Comparison of ENCODE assay signal across 8 cellular contexts in genomic region chr7:93117852-93118530, GRCh38. TPM values are rescaled to one million over a fixed set of nuclear protein-coding genes. Genes with fewer than 3 reads are reported as not detected.
A peak's percentile ranks its signal among the peaks of the same experiment; 100 is the strongest.
DNase-seq lines count a peak whose midpoint lies in the region; ATAC-seq and TF ChIP-seq lines count a peak whose summit lies in the region.

SAMD9 (minus strand) TSS chr7:93117979; CDS start chr7:93106097, 11,882 bp downstream.

- peak within 1 kb of the TSS; percentile 47 for H3K9ac ChIP-seq in SK-N-SH

- H2AFZ ChIP-seq in SK-N-SH (ENCODE audit: low read depth) (peak within 1 kb of the TSS; percentile 99), hepatocyte (peak within 1 kb of the TSS; percentile 67)

- H3K79me2 ChIP-seq in SK-N-SH (ENCODE audit: insufficient read depth): peaks cover 3% of the 10 kb centered on the region; the same call in 1 of the 2 replicates
- H3K79me2 ChIP-seq in hepatocyte: no peaks in the 10 kb centered on the region

- H3K9me3 ChIP-seq in SK-N-SH: 0 out of 2 replicates have a peak, but pooled peaks cover 3% of the 10 kb centered on the region
- H3K9me3 ChIP-seq in hepatocyte (ENCODE audit: low read depth): no peaks in the 10 kb centered on the region

- H3K27me3 ChIP-seq in SK-N-SH (ENCODE audit: insufficient read depth) (no peaks in the 10 kb centered on the region), hepatocyte (no peaks in the 10 kb centered on the region)

- H3K36me3 ChIP-seq in SK-N-SH (replicated peaks in 1 of 2; ENCODE audit: control insufficient read depth in 1 of 2, insufficient read depth in 2 of 2, low read length in 1 of 2): no peaks in the 10 kb centered on the region
- H3K36me3 ChIP-seq in hepatocyte (replicated peaks; ENCODE audit: insufficient read depth, low read depth): no peaks in the 10 kb centered on the region

- CTCF ChIA-PET in SK-N-SH (lab: Yijun Ruan, JAX): interaction anchor here (0.9 to 2.2 kb wide), 4 partner anchors 13 to 497 kb away, joined by 3 to 5 read pairs (median 4); no protein-coding TSS in a partner anchor

- peak; percentile 100 for ATAC-seq in GM18505 (IDR thresholded peaks at IDR 0.05; ENCODE audit: unreplicated experiment)
- peak; percentile 100 for ATAC-seq in HG02642 (IDR thresholded peaks at IDR 0.05; ENCODE audit: poor library complexity, unreplicated experiment)

- no peak for TF ChIP-seq RAD21 in SK-N-SH (IDR thresholded peaks at IDR 0.05; ENCODE audit: low read length)

- POLR2A ChIA-PET in SK-N-SH (lab: Yijun Ruan, JAX): no interaction called here

- H3F3A ChIP-seq in SK-N-SH (replicated peaks; ENCODE audit: insufficient read depth): peaks cover 5% of the 10 kb centered on the region

- TF ChIP-seq EP300 in SK-N-SH (IDR thresholded peaks at IDR 0.05; ENCODE audit: borderline replicate concordance in 1 of 2, low read depth in 1 of 2, low read length in 1 of 2): no peak

- TF ChIP-seq POLR2A in GM18505 (IDR thresholded peaks at IDR 0.05; ENCODE audit: borderline replicate concordance, extremely low read depth, insufficient read depth, insufficient read length): peak; percentile 49

- H4K20me1 ChIP-seq in SK-N-SH (ENCODE audit: insufficient read depth) (no peaks in the 10 kb centered on the region), hepatocyte (ENCODE audit: insufficient read depth, poor library complexity, severe bottlenecking) (no peaks in the 10 kb centered on the region)

- H3K4me1 ChIP-seq in SK-N-SH (ENCODE audit: control insufficient read depth in 1 of 2, insufficient read depth in 2 of 2, low read depth in 1 of 2, low read length in 1 of 2): peaks cover 0 to 5% of the 10 kb centered on the region in 2 experiments; a peak in 2 of 4 replicates
- H3K4me1 ChIP-seq in hepatocyte (ENCODE audit: insufficient read depth): no peaks in the 10 kb centered on the region

- 7% methylated on average over 4 of the region's 4 CpGs for WGBS in SK-N-SH (ENCODE audit: low lambda C conversion rate)
- 61% methylated on average over 4 of the region's 4 CpGs for WGBS in hepatocyte (ENCODE audit: low lambda C conversion rate, missing lambda C conversion rate)

- TF ChIP-seq CTCF in SK-N-SH (IDR thresholded peaks at IDR 0.05): no peak
- no peak for TF ChIP-seq CTCF in hepatocyte (IDR thresholded peaks at IDR 0.05; ENCODE audit: poor library complexity)

- H3K27ac ChIP-seq in SK-N-SH (ENCODE audit: low read depth in 2 of 2, low read length in 1 of 2): peak within 1 kb of the TSS; percentile 59 to 77
- no peak within 1 kb of the TSS for H3K27ac ChIP-seq in hepatocyte

- H3K4me2 ChIP-seq in SK-N-SH (peak within 1 kb of the TSS; percentile 74), hepatocyte (peak within 1 kb of the TSS; percentile 60)

- H3K9me2 ChIP-seq in SK-N-SH: no peaks in the 10 kb centered on the region
- no peaks in the 10 kb centered on the region for H3K9me2 ChIP-seq in hepatocyte (replicated peaks; ENCODE audit: insufficient read depth)

- H3K4me3 ChIP-seq in SK-N-SH (ENCODE audit: low read depth in 2 of 2, low read length in 1 of 2): peak within 1 kb of the TSS; percentile 57 to 62
- peak within 1 kb of the TSS; percentile 14 for H3K4me3 ChIP-seq in hepatocyte

- DNase-seq in NCI-H1048 (lab: John Stamatoyannopoulos, UW) (peak; percentile 46), SK-N-SH (peak; percentile 51), amniotic stem cell (lab: John Stamatoyannopoulos, UW) (peak; percentile 75), hepatocyte (ENCODE audit: low spot score) (peak; percentile 48), cortex of kidney (lab: John Stamatoyannopoulos, UW) (no peak)
- peak; percentile 21 to 40 (median 33) for DNase-seq in stimulated activated CD4-positive, alpha-beta T cell treated with anti-CD3 and anti-CD28 coated beads, Interleukin-12 subunit alpha, Interleukin-12 subunit beta, amount 100 ng/mL, for 48 hours (ENCODE audit: low read depth in 2 of 3, low spot score in 1 of 3)

TF ChIP-seq in SK-N-SH, 30 proteins besides CTCF, POLR2A, EP300 and RAD21:
- TF ChIP-seq CHD2 (IDR thresholded peaks at IDR 0.05; ENCODE audit: low read length, partially characterized antibody) (no peak), ELF1 (IDR thresholded peaks at IDR 0.05) (peak; percentile 57; the same call in 1 of the 2 replicates), FOXM1 (IDR thresholded peaks at IDR 0.05; ENCODE audit: low read depth) (no peak), POLR2AphosphoS5 (IDR thresholded peaks at IDR 0.05; ENCODE audit: low read depth, low read length) (peak; percentile 56; the same call in 1 of the 2 replicates), SIN3A (IDR thresholded peaks at IDR 0.05; ENCODE audit: borderline replicate concordance, low read depth, low read length) (no peak), IRF3 (IDR thresholded peaks at IDR 0.05; ENCODE audit: low read depth, low read length) (no peak), MXI1 (IDR thresholded peaks at IDR 0.05; ENCODE audit: low read depth, low read length) (no peak), TAF1 (IDR thresholded peaks at IDR 0.05; ENCODE audit: borderline replicate concordance, low read depth, low read length) (peak; percentile 14; the same call in 1 of the 2 replicates), NFIC (IDR thresholded peaks at IDR 0.05; ENCODE audit: borderline replicate concordance) (no peak), MEF2A (IDR thresholded peaks at IDR 0.05; ENCODE audit: borderline replicate concordance, low read depth) (no peak), GABPA (IDR thresholded peaks at IDR 0.05; ENCODE audit: low read depth) (0 out of 2 replicates have a peak, but pooled peaks have one; percentile 18), USF1 (IDR thresholded peaks at IDR 0.05; ENCODE audit: borderline replicate concordance, low read depth) (no peak), TCF12 (IDR thresholded peaks at IDR 0.05) (no peak), JUND (IDR thresholded peaks at IDR 0.05) (no peak), YY1 (IDR thresholded peaks at IDR 0.05; ENCODE audit: low read depth) (no peak), MAX (IDR thresholded peaks at IDR 0.05; ENCODE audit: low read depth) (no peak)

RNA-seq across cellular contexts. Expression of gene SAMD9, which starts in this region (rescaled TPM):
- polyA plus RNA-seq in SK-N-SH (2012; rRNA removed) (0.95 and 1.3 TPM in 2 replicates), hepatocyte (0.54 and 1.1 TPM in 2 replicates)
- 1.8 and 2.1 TPM in 2 replicates for polyA plus RNA-seq in SK-N-SH (2012; cell fraction: cytosol; rRNA removed)
- polyA plus RNA-seq in SK-N-SH (2012; cell fraction: nucleus; rRNA removed): 0.46 and 1.1 TPM in 2 replicates
- total RNA-seq in hepatocyte: 2.6 and 4.4 TPM in 2 replicates
